In the genomic region with DNA sequence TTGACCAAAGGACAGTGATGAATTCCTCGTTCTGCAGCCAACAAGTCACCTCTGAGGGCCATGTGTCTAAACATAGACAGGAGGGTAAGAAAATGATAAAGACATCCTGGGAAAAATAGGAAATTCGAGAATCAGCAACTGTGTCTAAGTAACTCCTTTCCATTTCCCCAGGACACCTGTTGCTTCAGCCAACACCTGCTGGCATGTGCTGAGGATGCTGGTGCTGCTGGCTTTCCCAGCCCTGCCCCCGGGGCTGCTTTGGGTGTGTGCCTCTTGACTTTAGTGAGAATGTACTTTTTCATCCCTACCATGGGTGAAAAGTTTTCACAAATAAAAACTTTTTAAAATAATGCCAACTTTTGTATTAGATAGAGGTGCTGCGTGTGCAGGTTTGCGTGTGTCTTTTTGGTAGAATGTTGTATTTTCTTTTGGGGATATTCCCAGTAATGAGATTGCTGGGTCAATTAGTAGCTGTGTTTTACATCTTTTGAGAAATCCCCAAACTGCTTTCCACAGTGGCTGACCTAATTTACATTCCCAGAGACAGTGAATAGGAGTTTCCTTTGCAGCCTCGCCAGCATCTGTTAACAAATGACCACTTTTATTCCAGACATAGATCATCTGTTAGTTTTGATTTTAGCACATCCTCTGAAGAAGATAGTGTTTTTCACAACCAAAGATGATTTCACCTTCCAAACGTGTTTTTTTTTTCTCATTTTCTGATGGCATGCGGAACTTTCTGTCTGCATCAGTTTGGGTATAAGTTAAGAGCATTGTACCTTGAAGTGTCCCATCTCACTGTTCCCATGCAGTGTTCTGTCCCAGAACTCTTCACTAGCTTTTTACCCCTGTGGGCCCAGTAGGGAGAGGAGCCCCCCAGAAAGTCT, we compare ENCODE assay signal across 1 cellular context.
TF ChIP-seq lines count a peak whose summit lies in the region.

No MANE protein-coding gene starts in this region.

TF ChIP-seq in GM12878, 131 proteins besides CTCF, POLR2A, EP300 and RAD21 (continued from another document and continues in another):
- TF ChIP-seq, protein P1, sequence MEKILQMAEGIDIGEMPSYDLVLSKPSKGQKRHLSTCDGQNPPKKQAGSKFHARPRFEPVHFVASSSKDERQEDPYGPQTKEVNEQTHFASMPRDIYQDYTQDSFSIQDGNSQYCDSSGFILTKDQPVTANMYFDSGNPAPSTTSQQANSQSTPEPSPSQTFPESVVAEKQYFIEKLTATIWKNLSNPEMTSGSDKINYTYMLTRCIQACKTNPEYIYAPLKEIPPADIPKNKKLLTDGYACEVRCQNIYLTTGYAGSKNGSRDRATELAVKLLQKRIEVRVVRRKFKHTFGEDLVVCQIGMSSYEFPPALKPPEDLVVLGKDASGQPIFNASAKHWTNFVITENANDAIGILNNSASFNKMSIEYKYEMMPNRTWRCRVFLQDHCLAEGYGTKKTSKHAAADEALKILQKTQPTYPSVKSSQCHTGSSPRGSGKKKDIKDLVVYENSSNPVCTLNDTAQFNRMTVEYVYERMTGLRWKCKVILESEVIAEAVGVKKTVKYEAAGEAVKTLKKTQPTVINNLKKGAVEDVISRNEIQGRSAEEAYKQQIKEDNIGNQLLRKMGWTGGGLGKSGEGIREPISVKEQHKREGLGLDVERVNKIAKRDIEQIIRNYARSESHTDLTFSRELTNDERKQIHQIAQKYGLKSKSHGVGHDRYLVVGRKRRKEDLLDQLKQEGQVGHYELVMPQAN (conservative IDR thresholded peaks at IDR 0.05), result no peak
- TF ChIP-seq ZNF622 (IDR thresholded peaks at IDR 0.05) (no peak), MTA3 (IDR thresholded peaks at IDR 0.05; ENCODE audit: borderline replicate concordance, low read length) (no peak), SUZ12 (IDR thresholded peaks at IDR 0.05; ENCODE audit: unreplicated experiment) (no peak), GABPA (IDR thresholded peaks at IDR 0.05; ENCODE audit: low read depth) (no peak), HDAC6 (IDR thresholded peaks at IDR 0.05; ENCODE audit: unreplicated experiment) (no peak), ZSCAN29 (IDR thresholded peaks at IDR 0.05) (no peak), BRCA1 (IDR thresholded peaks at IDR 0.05; ENCODE audit: low read depth, low read length) (no peak), STAT3 (IDR thresholded peaks at IDR 0.05; ENCODE audit: low read depth, low read length) (no peak), ZBED1 (IDR thresholded peaks at IDR 0.05; ENCODE audit: borderline replicate concordance) (no peak), RBBP5 (conservative IDR thresholded peaks at IDR 0.05) (no peak), CEBPB (IDR thresholded peaks at IDR 0.05; ENCODE audit: borderline replicate concordance in 1 of 2, low read depth in 2 of 2, low read length in 2 of 2) (no peak), IKZF1 (conservative IDR thresholded peaks at IDR 0.05) (peak; percentile 67), CREB1 (IDR thresholded peaks at IDR 0.05; ENCODE audit: low read depth) (peak; percentile 13; the same call in 1 of the 2 replicates), RAD51 (IDR thresholded peaks at IDR 0.05) (no peak), FOXM1 (IDR thresholded peaks at IDR 0.05; ENCODE audit: low read depth, low read length) (peak; percentile 20; the same call in 1 of the 2 replicates), MEF2A (IDR thresholded peaks at IDR 0.05; ENCODE audit: insufficient read depth, low read depth, low read length) (no peak), SREBF1 (IDR thresholded peaks at IDR 0.05; ENCODE audit: low read length) (no peak), MTA2 (IDR thresholded peaks at IDR 0.05; ENCODE audit: low read depth) (peak; percentile 69), JUND (IDR thresholded peaks at IDR 0.05; ENCODE audit: low read depth, low read length) (no peak), BCL11A (IDR thresholded peaks at IDR 0.05; ENCODE audit: low read depth, low read length) (no peak), JUNB (IDR thresholded peaks at IDR 0.05) (peak; percentile 52), CUX1 (IDR thresholded peaks at IDR 0.05; ENCODE audit: insufficient replicate concordance, low read depth, low read length) (no peak), PKNOX1 (IDR thresholded peaks at IDR 0.05) (no peak), HDGF (IDR thresholded peaks at IDR 0.05) (no peak), SMAD5 (IDR thresholded peaks at IDR 0.05; ENCODE audit: low read depth) (no peak), SMAD1 (IDR thresholded peaks at IDR 0.05; ENCODE audit: low read depth, partially characterized antibody) (no peak), RELB (IDR thresholded peaks at IDR 0.05; ENCODE audit: low read depth) (peak; percentile 52; the same call in 1 of the 2 replicates), SUPT20H (IDR thresholded peaks at IDR 0.05; ENCODE audit: borderline replicate concordance, control insufficient read depth, low read depth, low read length) (no peak), USF2 (IDR thresholded peaks at IDR 0.05; ENCODE audit: borderline replicate concordance, low read depth, low read length) (no peak)
- TF ChIP-seq, protein P2, sequence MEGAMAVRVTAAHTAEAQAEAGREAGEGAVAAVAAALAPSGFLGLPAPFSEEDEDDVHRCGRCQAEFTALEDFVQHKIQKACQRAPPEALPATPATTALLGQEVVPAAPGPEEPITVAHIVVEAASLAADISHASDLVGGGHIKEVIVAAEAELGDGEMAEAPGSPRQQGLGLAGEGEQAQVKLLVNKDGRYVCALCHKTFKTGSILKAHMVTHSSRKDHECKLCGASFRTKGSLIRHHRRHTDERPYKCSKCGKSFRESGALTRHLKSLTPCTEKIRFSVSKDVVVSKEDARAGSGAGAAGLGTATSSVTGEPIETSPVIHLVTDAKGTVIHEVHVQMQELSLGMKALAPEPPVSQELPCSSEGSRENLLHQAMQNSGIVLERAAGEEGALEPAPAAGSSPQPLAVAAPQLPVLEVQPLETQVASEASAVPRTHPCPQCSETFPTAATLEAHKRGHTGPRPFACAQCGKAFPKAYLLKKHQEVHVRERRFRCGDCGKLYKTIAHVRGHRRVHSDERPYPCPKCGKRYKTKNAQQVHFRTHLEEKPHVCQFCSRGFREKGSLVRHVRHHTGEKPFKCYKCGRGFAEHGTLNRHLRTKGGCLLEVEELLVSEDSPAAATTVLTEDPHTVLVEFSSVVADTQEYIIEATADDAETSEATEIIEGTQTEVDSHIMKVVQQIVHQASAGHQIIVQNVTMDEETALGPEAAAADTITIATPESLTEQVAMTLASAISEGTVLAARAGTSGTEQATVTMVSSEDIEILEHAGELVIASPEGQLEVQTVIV (IDR thresholded peaks at IDR 0.05; ENCODE audit: borderline replicate concordance, partially characterized antibody), result no peak
- TF ChIP-seq, protein P3, sequence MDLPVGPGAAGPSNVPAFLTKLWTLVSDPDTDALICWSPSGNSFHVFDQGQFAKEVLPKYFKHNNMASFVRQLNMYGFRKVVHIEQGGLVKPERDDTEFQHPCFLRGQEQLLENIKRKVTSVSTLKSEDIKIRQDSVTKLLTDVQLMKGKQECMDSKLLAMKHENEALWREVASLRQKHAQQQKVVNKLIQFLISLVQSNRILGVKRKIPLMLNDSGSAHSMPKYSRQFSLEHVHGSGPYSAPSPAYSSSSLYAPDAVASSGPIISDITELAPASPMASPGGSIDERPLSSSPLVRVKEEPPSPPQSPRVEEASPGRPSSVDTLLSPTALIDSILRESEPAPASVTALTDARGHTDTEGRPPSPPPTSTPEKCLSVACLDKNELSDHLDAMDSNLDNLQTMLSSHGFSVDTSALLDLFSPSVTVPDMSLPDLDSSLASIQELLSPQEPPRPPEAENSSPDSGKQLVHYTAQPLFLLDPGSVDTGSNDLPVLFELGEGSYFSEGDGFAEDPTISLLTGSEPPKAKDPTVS (IDR thresholded peaks at IDR 0.05; ENCODE audit: low read depth, low read length), result no peak
- TF ChIP-seq, protein P4, sequence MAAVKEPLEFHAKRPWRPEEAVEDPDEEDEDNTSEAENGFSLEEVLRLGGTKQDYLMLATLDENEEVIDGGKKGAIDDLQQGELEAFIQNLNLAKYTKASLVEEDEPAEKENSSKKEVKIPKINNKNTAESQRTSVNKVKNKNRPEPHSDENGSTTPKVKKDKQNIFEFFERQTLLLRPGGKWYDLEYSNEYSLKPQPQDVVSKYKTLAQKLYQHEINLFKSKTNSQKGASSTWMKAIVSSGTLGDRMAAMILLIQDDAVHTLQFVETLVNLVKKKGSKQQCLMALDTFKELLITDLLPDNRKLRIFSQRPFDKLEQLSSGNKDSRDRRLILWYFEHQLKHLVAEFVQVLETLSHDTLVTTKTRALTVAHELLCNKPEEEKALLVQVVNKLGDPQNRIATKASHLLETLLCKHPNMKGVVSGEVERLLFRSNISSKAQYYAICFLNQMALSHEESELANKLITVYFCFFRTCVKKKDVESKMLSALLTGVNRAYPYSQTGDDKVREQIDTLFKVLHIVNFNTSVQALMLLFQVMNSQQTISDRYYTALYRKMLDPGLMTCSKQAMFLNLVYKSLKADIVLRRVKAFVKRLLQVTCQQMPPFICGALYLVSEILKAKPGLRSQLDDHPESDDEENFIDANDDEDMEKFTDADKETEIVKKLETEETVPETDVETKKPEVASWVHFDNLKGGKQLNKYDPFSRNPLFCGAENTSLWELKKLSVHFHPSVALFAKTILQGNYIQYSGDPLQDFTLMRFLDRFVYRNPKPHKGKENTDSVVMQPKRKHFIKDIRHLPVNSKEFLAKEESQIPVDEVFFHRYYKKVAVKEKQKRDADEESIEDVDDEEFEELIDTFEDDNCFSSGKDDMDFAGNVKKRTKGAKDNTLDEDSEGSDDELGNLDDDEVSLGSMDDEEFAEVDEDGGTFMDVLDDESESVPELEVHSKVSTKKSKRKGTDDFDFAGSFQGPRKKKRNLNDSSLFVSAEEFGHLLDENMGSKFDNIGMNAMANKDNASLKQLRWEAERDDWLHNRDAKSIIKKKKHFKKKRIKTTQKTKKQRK (IDR thresholded peaks at IDR 0.05; ENCODE audit: low read depth, low read length), result no peak
- TF ChIP-seq, protein P5, sequence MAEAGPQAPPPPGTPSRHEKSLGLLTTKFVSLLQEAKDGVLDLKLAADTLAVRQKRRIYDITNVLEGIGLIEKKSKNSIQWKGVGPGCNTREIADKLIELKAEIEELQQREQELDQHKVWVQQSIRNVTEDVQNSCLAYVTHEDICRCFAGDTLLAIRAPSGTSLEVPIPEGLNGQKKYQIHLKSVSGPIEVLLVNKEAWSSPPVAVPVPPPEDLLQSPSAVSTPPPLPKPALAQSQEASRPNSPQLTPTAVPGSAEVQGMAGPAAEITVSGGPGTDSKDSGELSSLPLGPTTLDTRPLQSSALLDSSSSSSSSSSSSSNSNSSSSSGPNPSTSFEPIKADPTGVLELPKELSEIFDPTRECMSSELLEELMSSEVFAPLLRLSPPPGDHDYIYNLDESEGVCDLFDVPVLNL (IDR thresholded peaks at IDR 0.05; ENCODE audit: low read depth, low read length), result no peak
